Comparison of ENCODE assay signal across 8 cellular contexts in the genomic region with DNA sequence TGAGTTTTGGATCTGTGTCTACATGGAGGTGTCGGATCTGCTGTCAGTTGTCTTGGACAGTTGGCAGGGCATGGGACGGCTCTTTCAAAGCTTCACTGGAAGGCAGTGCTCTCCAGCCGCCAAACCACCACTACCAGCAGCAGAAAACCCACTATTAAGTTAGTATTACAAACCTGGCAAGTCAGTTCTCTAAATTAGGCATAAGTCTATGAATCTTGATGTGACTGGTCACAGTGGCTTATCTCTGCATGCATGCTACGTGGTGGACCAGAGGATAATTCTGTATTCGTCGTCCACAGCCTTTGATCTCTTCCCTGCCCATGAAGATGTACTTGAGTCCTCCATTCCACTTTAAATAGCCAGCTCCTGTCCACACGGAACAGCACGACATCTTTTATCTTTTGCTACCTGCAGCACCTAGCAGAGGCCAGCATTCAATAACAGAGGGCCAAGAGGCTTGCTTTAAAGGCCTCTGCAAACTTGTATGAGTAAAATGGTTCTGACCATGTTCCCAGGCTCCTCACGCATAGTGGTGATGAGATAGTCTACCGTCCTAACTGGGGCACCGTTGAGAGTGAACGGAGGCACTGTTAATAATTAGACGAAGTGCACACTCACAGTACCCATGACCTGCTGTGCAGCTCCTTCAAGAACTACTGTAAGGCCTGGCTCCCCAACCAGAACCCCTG. TPM values are rescaled to one million over a fixed set of nuclear protein-coding genes. Genes with fewer than 3 reads are reported as not detected.
A peak's percentile ranks its signal among the peaks of the same experiment; 100 is the strongest.
DNase-seq lines count a peak whose midpoint lies in the region; ATAC-seq and TF ChIP-seq lines count a peak whose summit lies in the region.

No MANE protein-coding gene starts in this region.

- H3K36me3 Mint-ChIP-seq in central memory CD8-positive, alpha-beta T cell (ENCODE audit: insufficient read depth): peaks cover 2% of the 10 kb centered on the region

- H3K4me3 ChIP-seq in HUES64 (ENCODE audit: low read length) (peak overlapping the region; percentile 72), mucosa of stomach (ENCODE audit: low read length) (peak overlapping the region; percentile 33)

- H3K4me1 ChIP-seq in HUES64 (ENCODE audit: insufficient read depth, low read length) (peaks cover 17% of the 10 kb centered on the region), mucosa of stomach (ENCODE audit: control insufficient read depth, insufficient read depth, low read length) (peaks cover 68% of the 10 kb centered on the region)

- ATAC-seq in central memory CD8-positive, alpha-beta T cell (replicated peaks; ENCODE audit: extremely low read depth, poor library complexity, severe bottlenecking): no peak
- ATAC-seq in GM18519 (IDR thresholded peaks at IDR 0.05; ENCODE audit: low FRiP score, unreplicated experiment) (no peak), HG02623 (IDR thresholded peaks at IDR 0.05; ENCODE audit: unreplicated experiment) (no peak), GM21786 (IDR thresholded peaks at IDR 0.05; ENCODE audit: unreplicated experiment) (no peak)

- H3K27ac ChIP-seq in 22Rv1: peak overlapping the region; percentile 92; the same call in 1 of the 2 replicates
- H3K27ac ChIP-seq in HUES64 (ENCODE audit: low read depth, low read length): peak overlapping the region; percentile 89; the same call in 1 of the 2 replicates

- peaks cover 50% of the 10 kb centered on the region for H3K4me1 Mint-ChIP-seq in central memory CD8-positive, alpha-beta T cell

- no peak for DNase-seq in central memory CD8-positive, alpha-beta T cell (ENCODE audit: low spot score in 2 of 2)
- DNase-seq in NCI-H748 treated with DMSO at 0.1 percent for 48 hours (lab: John Stamatoyannopoulos, UW): no peak

- H3K27me3 Mint-ChIP-seq in central memory CD8-positive, alpha-beta T cell: no peaks in the 10 kb centered on the region

- H3K27ac Mint-ChIP-seq in central memory CD8-positive, alpha-beta T cell (ENCODE audit: low read depth): peak overlapping the region; percentile 32

- H3K36me3 ChIP-seq in HUES64 (ENCODE audit: insufficient read depth, low read length) (no peaks in the 10 kb centered on the region), mucosa of stomach (ENCODE audit: control insufficient read depth, insufficient read depth, low read length) (no peaks in the 10 kb centered on the region)

- H3K4me3 Mint-ChIP-seq in central memory CD8-positive, alpha-beta T cell: peak overlapping the region; percentile 81

- TF ChIP-seq CTCF in 22Rv1 (IDR thresholded peaks at IDR 0.05): peak; percentile 62

- H3K9ac ChIP-seq in HUES64 (ENCODE audit: low read depth, low read length): no peak overlapping the region
- H3K9ac ChIP-seq in mucosa of stomach (ENCODE audit: low read length): peak overlapping the region; percentile 64

- no peaks in the 10 kb centered on the region for H3K9me3 Mint-ChIP-seq in central memory CD8-positive, alpha-beta T cell

- H3K27me3 ChIP-seq in HUES64 (ENCODE audit: insufficient read depth, low read length) (no peaks in the 10 kb centered on the region), mucosa of stomach (ENCODE audit: control insufficient read depth, insufficient read depth, low read length) (no peaks in the 10 kb centered on the region)

- WGBS in HUES64: 67% methylated on average over 13 of the region's 13 CpGs

- H3K9me3 ChIP-seq in HUES64 (ENCODE audit: insufficient read depth, low read depth, low read length) (no peaks in the 10 kb centered on the region), mucosa of stomach (ENCODE audit: control insufficient read depth, low read length) (no peaks in the 10 kb centered on the region)

RNA-seq across cellular contexts. Expression of a gene that starts 0.8 kb away (rescaled TPM):
- polyA plus RNA-seq in HUES64 (2013, experiment 1 of 2): 0.60 TPM
- 1.3 TPM for polyA plus RNA-seq in HUES64 (2013, experiment 2 of 2)

RNA-seq across cellular contexts. Expression of a gene that starts 42.7 kb away (rescaled TPM):
- polyA plus RNA-seq in HUES64 (2013, experiment 1 of 2): 0.40 TPM
- polyA plus RNA-seq in HUES64 (2013, experiment 2 of 2): 0.38 TPM
